26 cellular contexts compared by ENCODE assay signal in genomic region chr2:231177156-231178007, GRCh38. TPM values are rescaled to one million over a fixed set of nuclear protein-coding genes. Genes with fewer than 3 reads are reported as not detected.
DNase-seq lines count a peak whose midpoint lies in the region; ATAC-seq and TF ChIP-seq lines count a peak whose summit lies in the region.
"Had no signal": no experiment of that assay in that cellular context is flagged by ENCODE, and none has a peak within 500 bp of the region (broad histone marks: within the 10 kb centered on the region; RNA-seq: fewer than 3 reads in every experiment).

No MANE protein-coding gene starts in this region.

- no peak overlapping the region for H3K4me2 ChIP-seq in PC-9

- peaks cover 17% of the 10 kb centered on the region; the same call in 1 of the 2 replicates for H3F3A ChIP-seq in PC-9 (ENCODE audit: insufficient read depth, low read depth)

- H3K79me2 ChIP-seq in PC-9 (ENCODE audit: low read depth), result no peaks in the 10 kb centered on the region

- H3K9me3 ChIP-seq in PC-9 (ENCODE audit: insufficient read depth, low read depth) (no peaks in the 10 kb centered on the region), HAP-1 (no peaks in the 10 kb centered on the region)
- H3K9me3 ChIP-seq: left lung, mucosa of descending colon, neutrophil, SJSA1, thoracic aorta had no signal

- no peaks in the 10 kb centered on the region for H3K27me3 Mint-ChIP-seq in activated CD4-positive, alpha-beta memory T cell treated with anti-CD3 and anti-CD28 coated beads for 36 hours
- no peaks in the 10 kb centered on the region for H3K27me3 Mint-ChIP-seq in activated CD4-positive, alpha-beta memory T cell treated with anti-CD3 and anti-CD28 coated beads, Interleukin-2, amount 10 ng/mL, durations not matched to agents 7 days and 5 days
- peaks cover 5% of the 10 kb centered on the region for H3K27me3 Mint-ChIP-seq in endothelial cell (ENCODE audit: unreplicated experiment)
- no peaks in the 10 kb centered on the region for H3K27me3 Mint-ChIP-seq in stimulated activated naive B cell treated with anti-CD40 and anti-IgM and Interleukin-4, amounts not matched to agents 10 μg/mL and 1 μg/mL and 100 μg/mL, for 72 hours
- H3K27me3 Mint-ChIP-seq in activated CD8-positive, alpha-beta T cell treated with anti-CD3 and anti-CD28 coated beads for 36 hours, result no peaks in the 10 kb centered on the region
- H3K27me3 Mint-ChIP-seq: activated B cell treated with CpG ODN at 0.5 μM for 24 hours had no signal

- BruUV-seq in PC-9 (replicated peaks; lab: Mats Ljungman, UMichigan), result TSS peak; percentile 16

- DNase-seq in activated CD4-positive, alpha-beta memory T cell treated with anti-CD3 and anti-CD28 coated beads for 36 hours, result no peak
- no peak for DNase-seq in activated CD4-positive, alpha-beta memory T cell treated with anti-CD3 and anti-CD28 coated beads, Interleukin-2, amount 10 ng/mL, durations not matched to agents 7 days and 5 days
- DNase-seq in PC-9, result no peak
- no peak for DNase-seq in endothelial cell (ENCODE audit: low spot score)
- DNase-seq in stimulated activated naive B cell treated with anti-CD40 and anti-IgM and Interleukin-4, amounts not matched to agents 10 μg/mL and 1 μg/mL and 100 μg/mL, for 72 hours, result no peak
- no peak for DNase-seq in GM13977 (ENCODE audit: low spot score)
- DNase-seq in activated CD8-positive, alpha-beta T cell treated with anti-CD3 and anti-CD28 coated beads for 36 hours, result no peak
- no peak for DNase-seq in HAP-1 (ENCODE audit: low spot score in 2 of 2)
- DNase-seq: ACHN; activated B cell treated with CpG ODN at 0.5 μM for 24 hours; activated naive CD4-positive, alpha-beta T cell treated with anti-CD3 and anti-CD28 coated beads for 36 hours; DMS53; head of caudate nucleus; HFFc6; KBM-7; left lung; mucosa of descending colon; NCI-H1048; NCI-H2081; NCI-H524; stimulated activated CD4-positive, alpha-beta T cell treated with anti-CD3 and anti-CD28 coated beads, Interleukin-12 subunit alpha, Interleukin-12 subunit beta, amount 100 ng/mL, for 4 hours; T-helper 2 cell had no signal

- no peak for ATAC-seq in stimulated activated naive B cell treated with anti-CD40 and anti-IgM and Interleukin-4, amounts not matched to agents 10 μg/mL and 1 μg/mL and 100 μg/mL, for 72 hours (replicated peaks)
- no peak for ATAC-seq in activated CD8-positive, alpha-beta T cell treated with anti-CD3 and anti-CD28 coated beads for 36 hours
- ATAC-seq: left lung, mucosa of descending colon had no signal

- no peaks in the 10 kb centered on the region for H3K27me3 ChIP-seq in PC-9 (ENCODE audit: insufficient read depth, low read depth)
- no peaks in the 10 kb centered on the region for H3K27me3 ChIP-seq in HAP-1 (ENCODE audit: low read depth)
- H3K27me3 ChIP-seq: left lung, neutrophil, SJSA1 had no signal

- in situ Hi-C loops in GM13977 (cut with MboI; ENCODE audit: low pct_unique_long_range_greater_than_20kb, low sequenced_read_pairs, unreplicated experiment), result no loop called here
- in situ Hi-C loops in HAP-1 (cut with MboI; ENCODE audit: low sequenced_read_pairs), result no loop called here

- no peaks in the 10 kb centered on the region; the same call in 1 of the 2 replicates for H3K9me2 ChIP-seq in PC-9 (ENCODE audit: insufficient read depth)

- H3K4me3 ChIP-seq in PC-9, result no peak overlapping the region
- H3K4me3 ChIP-seq in HAP-1, result no peak overlapping the region
- H3K4me3 ChIP-seq: left lung, mucosa of descending colon, SJSA1, thoracic aorta had no signal

- H3K27ac Mint-ChIP-seq in activated CD4-positive, alpha-beta memory T cell treated with anti-CD3 and anti-CD28 coated beads for 36 hours, result peak overlapping the region; percentile 6
- H3K27ac Mint-ChIP-seq in activated CD4-positive, alpha-beta memory T cell treated with anti-CD3 and anti-CD28 coated beads, Interleukin-2, amount 10 ng/mL, durations not matched to agents 7 days and 5 days, result no peak overlapping the region
- H3K27ac Mint-ChIP-seq in endothelial cell (ENCODE audit: unreplicated experiment), result peak overlapping the region; percentile 61
- H3K27ac Mint-ChIP-seq in stimulated activated naive B cell treated with anti-CD40 and anti-IgM and Interleukin-4, amounts not matched to agents 10 μg/mL and 1 μg/mL and 100 μg/mL, for 72 hours, result peak overlapping the region; percentile 65
- no peak overlapping the region for H3K27ac Mint-ChIP-seq in activated CD8-positive, alpha-beta T cell treated with anti-CD3 and anti-CD28 coated beads for 36 hours
- H3K27ac Mint-ChIP-seq: activated B cell treated with CpG ODN at 0.5 μM for 24 hours; activated naive CD4-positive, alpha-beta T cell treated with anti-CD3 and anti-CD28 coated beads for 36 hours; HFFc6 had no signal

- POLR2A ChIA-PET in activated CD4-positive, alpha-beta memory T cell treated with anti-CD3 and anti-CD28 coated beads for 36 hours (lab: Charles Lee), result no interaction called here
- POLR2A ChIA-PET in activated CD4-positive, alpha-beta memory T cell treated with anti-CD3 and anti-CD28 coated beads, Interleukin-2, amount 10 ng/mL, durations not matched to agents 7 days and 5 days (lab: Charles Lee), result no interaction called here
- POLR2A ChIA-PET in PC-9 (lab: Charles Lee; ENCODE audit: unreplicated experiment), result no interaction called here
- POLR2A ChIA-PET in activated CD8-positive, alpha-beta T cell treated with anti-CD3 and anti-CD28 coated beads for 36 hours (lab: Charles Lee), result no interaction called here

- H3K4me3 Mint-ChIP-seq in activated CD4-positive, alpha-beta memory T cell treated with anti-CD3 and anti-CD28 coated beads for 36 hours, result no peak overlapping the region
- no peak overlapping the region for H3K4me3 Mint-ChIP-seq in activated CD4-positive, alpha-beta memory T cell treated with anti-CD3 and anti-CD28 coated beads, Interleukin-2, amount 10 ng/mL, durations not matched to agents 7 days and 5 days
- no peak overlapping the region for H3K4me3 Mint-ChIP-seq in endothelial cell (ENCODE audit: unreplicated experiment)
- no peak overlapping the region for H3K4me3 Mint-ChIP-seq in stimulated activated naive B cell treated with anti-CD40 and anti-IgM and Interleukin-4, amounts not matched to agents 10 μg/mL and 1 μg/mL and 100 μg/mL, for 72 hours
- no peak overlapping the region for H3K4me3 Mint-ChIP-seq in activated CD8-positive, alpha-beta T cell treated with anti-CD3 and anti-CD28 coated beads for 36 hours
- H3K4me3 Mint-ChIP-seq: activated B cell treated with CpG ODN at 0.5 μM for 24 hours; activated naive CD4-positive, alpha-beta T cell treated with anti-CD3 and anti-CD28 coated beads for 36 hours; CD14-positive monocyte; HFFc6 had no signal

- H3K27ac ChIP-seq in PC-9, result no peak overlapping the region
- H3K27ac ChIP-seq: left lung, neutrophil, SJSA1, thoracic aorta had no signal

- intact Hi-C loops in activated CD4-positive, alpha-beta memory T cell treated with anti-CD3 and anti-CD28 coated beads for 36 hours (cut with micrococcal nuclease), result no loop called here
- intact Hi-C loops in PC-9 (cut with micrococcal nuclease; ENCODE audit: unreplicated experiment), result no loop called here
- intact Hi-C loops in activated CD8-positive, alpha-beta T cell treated with anti-CD3 and anti-CD28 coated beads for 36 hours (cut with micrococcal nuclease), result no loop called here

- peaks cover 17% of the 10 kb centered on the region for H3K36me3 Mint-ChIP-seq in activated CD4-positive, alpha-beta memory T cell treated with anti-CD3 and anti-CD28 coated beads for 36 hours
- peaks cover 34% of the 10 kb centered on the region for H3K36me3 Mint-ChIP-seq in activated CD4-positive, alpha-beta memory T cell treated with anti-CD3 and anti-CD28 coated beads, Interleukin-2, amount 10 ng/mL, durations not matched to agents 7 days and 5 days (ENCODE audit: low read depth)
- peaks cover 18% of the 10 kb centered on the region for H3K36me3 Mint-ChIP-seq in endothelial cell (ENCODE audit: low read depth, unreplicated experiment)
- peaks cover 36 to 49% of the 10 kb centered on the region in 2 donors for H3K36me3 Mint-ChIP-seq in stimulated activated naive B cell treated with anti-CD40 and anti-IgM and Interleukin-4, amounts not matched to agents 10 μg/mL and 1 μg/mL and 100 μg/mL, for 72 hours
- H3K36me3 Mint-ChIP-seq in activated CD8-positive, alpha-beta T cell treated with anti-CD3 and anti-CD28 coated beads for 36 hours (ENCODE audit: low read depth), result peaks cover 21% of the 10 kb centered on the region

- H2AFZ ChIP-seq in PC-9, result no peak overlapping the region

- no peaks in the 10 kb centered on the region for H3K9me3 Mint-ChIP-seq in activated CD4-positive, alpha-beta memory T cell treated with anti-CD3 and anti-CD28 coated beads for 36 hours
- no peaks in the 10 kb centered on the region for H3K9me3 Mint-ChIP-seq in activated CD4-positive, alpha-beta memory T cell treated with anti-CD3 and anti-CD28 coated beads, Interleukin-2, amount 10 ng/mL, durations not matched to agents 7 days and 5 days
- no peaks in the 10 kb centered on the region for H3K9me3 Mint-ChIP-seq in endothelial cell (ENCODE audit: unreplicated experiment)
- H3K9me3 Mint-ChIP-seq in stimulated activated naive B cell treated with anti-CD40 and anti-IgM and Interleukin-4, amounts not matched to agents 10 μg/mL and 1 μg/mL and 100 μg/mL, for 72 hours, result no peaks in the 10 kb centered on the region
- no peaks in the 10 kb centered on the region for H3K9me3 Mint-ChIP-seq in activated CD8-positive, alpha-beta T cell treated with anti-CD3 and anti-CD28 coated beads for 36 hours
- H3K9me3 Mint-ChIP-seq: activated B cell treated with CpG ODN at 0.5 μM for 24 hours; activated naive CD4-positive, alpha-beta T cell treated with anti-CD3 and anti-CD28 coated beads for 36 hours; HFFc6 had no signal

- H3K4me1 ChIP-seq in PC-9 (replicated peaks; ENCODE audit: insufficient read depth) (no peaks in the 10 kb centered on the region), HAP-1 (peaks cover 11% of the 10 kb centered on the region)

- CTCF ChIA-PET in activated CD4-positive, alpha-beta memory T cell treated with anti-CD3 and anti-CD28 coated beads for 36 hours (lab: Charles Lee), result no interaction called here
- CTCF ChIA-PET in activated CD4-positive, alpha-beta memory T cell treated with anti-CD3 and anti-CD28 coated beads, Interleukin-2, amount 10 ng/mL, durations not matched to agents 7 days and 5 days (lab: Charles Lee), result no interaction called here
- CTCF ChIA-PET in PC-9 (lab: Charles Lee), result no interaction called here
- CTCF ChIA-PET in activated CD8-positive, alpha-beta T cell treated with anti-CD3 and anti-CD28 coated beads for 36 hours (lab: Charles Lee), result no interaction called here

- TF ChIP-seq CTCF in PC-9 (conservative IDR thresholded peaks at IDR 0.05), result no peak
- TF ChIP-seq CTCF in endothelial cell (IDR thresholded peaks at IDR 0.05; ENCODE audit: unreplicated experiment), result no peak
- TF ChIP-seq CTCF in GM13977 (IDR thresholded peaks at IDR 0.05; ENCODE audit: extremely low read depth, insufficient read depth, missing control alignments), result no peak
- TF ChIP-seq CTCF in activated CD8-positive, alpha-beta T cell treated with anti-CD3 and anti-CD28 coated beads for 36 hours (IDR thresholded peaks at IDR 0.05), result no peak

- no peaks in the 10 kb centered on the region for H4K20me1 ChIP-seq in PC-9 (ENCODE audit: insufficient read depth)

- H3K36me3 ChIP-seq in PC-9 (ENCODE audit: low read depth), result peaks cover 4% of the 10 kb centered on the region; the same call in 1 of the 2 replicates
- peaks cover 10% of the 10 kb centered on the region for H3K36me3 ChIP-seq in HAP-1 (replicated peaks)

- peaks cover 16% of the 10 kb centered on the region for H3K4me1 Mint-ChIP-seq in activated CD4-positive, alpha-beta memory T cell treated with anti-CD3 and anti-CD28 coated beads for 36 hours (ENCODE audit: low read depth)
- H3K4me1 Mint-ChIP-seq in activated CD4-positive, alpha-beta memory T cell treated with anti-CD3 and anti-CD28 coated beads, Interleukin-2, amount 10 ng/mL, durations not matched to agents 7 days and 5 days, result peaks cover 17% of the 10 kb centered on the region
- peaks cover 20% of the 10 kb centered on the region for H3K4me1 Mint-ChIP-seq in endothelial cell (ENCODE audit: unreplicated experiment)
- peaks cover 33 to 46% of the 10 kb centered on the region in 2 donors for H3K4me1 Mint-ChIP-seq in stimulated activated naive B cell treated with anti-CD40 and anti-IgM and Interleukin-4, amounts not matched to agents 10 μg/mL and 1 μg/mL and 100 μg/mL, for 72 hours
- H3K4me1 Mint-ChIP-seq in activated CD8-positive, alpha-beta T cell treated with anti-CD3 and anti-CD28 coated beads for 36 hours (ENCODE audit: low read depth), result peaks cover 21% of the 10 kb centered on the region

RNA-seq across cellular contexts. Expression of gene ARMC9, which starts 21.0 kb away (rescaled TPM):
- total RNA-seq in activated CD4-positive, alpha-beta memory T cell treated with anti-CD3 and anti-CD28 coated beads for 36 hours, result 1 to 10 TPM; 3.0 TPM
- under 1 TPM; 0.50 to 0.55 TPM for total RNA-seq in activated CD4-positive, alpha-beta memory T cell treated with anti-CD3 and anti-CD28 coated beads, Interleukin-2, amount 10 ng/mL, durations not matched to agents 7 days and 5 days
- total RNA-seq in PC-9 (2021) (23.4 and 29.7 TPM in 2 replicates), endothelial cell (ENCODE audit: unreplicated experiment) (18.3 TPM)
- 1 to 10 TPM; 2.0 to 2.2 TPM for total RNA-seq in activated CD8-positive, alpha-beta T cell treated with anti-CD3 and anti-CD28 coated beads for 36 hours

RNA-seq across cellular contexts. Expression of gene HTR2B, which starts 52.5 kb away (rescaled TPM):
- not detected for total RNA-seq in activated CD4-positive, alpha-beta memory T cell treated with anti-CD3 and anti-CD28 coated beads for 36 hours
- under 1 TPM; 0.10 to 0.13 TPM for total RNA-seq in activated CD4-positive, alpha-beta memory T cell treated with anti-CD3 and anti-CD28 coated beads, Interleukin-2, amount 10 ng/mL, durations not matched to agents 7 days and 5 days
- total RNA-seq in PC-9 (2021) (not detected in 2 replicates), endothelial cell (ENCODE audit: unreplicated experiment) (0.80 TPM)
- total RNA-seq in activated CD8-positive, alpha-beta T cell treated with anti-CD3 and anti-CD28 coated beads for 36 hours, result not detected
- total RNA-seq: activated B cell treated with CpG ODN at 0.5 μM for 24 hours; activated naive CD4-positive, alpha-beta T cell treated with anti-CD3 and anti-CD28 coated beads for 36 hours had no signal

Comparison
In these comparisons a context has a peak if more than half of its experiments do, and no peak if none do; other contexts are left out.
1. H3K27ac Mint-ChIP-seq: peak in activated CD4-positive, alpha-beta memory T cell treated with anti-CD3 and anti-CD28 coated beads for 36 hours (single experiment), endothelial cell (single experiment) and stimulated activated naive B cell treated with anti-CD40 and anti-IgM and Interleukin-4, amounts not matched to agents 10 μg/mL and 1 μg/mL and 100 μg/mL, for 72 hours (single experiment); none in activated CD4-positive, alpha-beta memory T cell treated with anti-CD3 and anti-CD28 coated beads, Interleukin-2, amount 10 ng/mL, durations not matched to agents 7 days and 5 days (single experiment) and activated CD8-positive, alpha-beta T cell treated with anti-CD3 and anti-CD28 coated beads for 36 hours (single experiment).